In the genomic region with DNA sequence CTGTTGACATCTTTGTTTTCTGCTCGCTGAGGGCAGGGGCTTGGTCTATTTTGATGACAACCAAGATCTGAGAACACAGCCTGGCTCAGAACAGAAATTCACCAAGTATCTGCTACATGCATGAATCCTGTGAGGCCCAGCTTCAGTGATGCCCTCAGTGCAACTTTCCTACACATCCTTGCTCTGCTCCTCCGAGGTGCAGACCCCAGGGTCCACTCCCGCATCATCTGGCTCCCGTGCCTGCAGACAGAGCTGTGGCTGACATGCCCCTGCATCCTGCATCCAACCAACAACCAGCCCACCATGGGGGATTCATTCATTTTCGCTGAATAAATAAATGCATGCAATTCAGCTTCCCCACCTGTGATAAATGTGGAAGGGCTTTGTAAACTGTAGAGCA, we compare ENCODE assay signal across 25 cellular contexts.
"Had no signal": no experiment of that assay in that cellular context is flagged by ENCODE, and none has a peak within 500 bp of the region (broad histone marks: within the 10 kb centered on the region; RNA-seq: fewer than 3 reads in every experiment).

No MANE protein-coding gene starts in this region.

- H3K4me3 Mint-ChIP-seq: activated CD4-positive, alpha-beta T cell treated with anti-CD3 and anti-CD28 coated beads, Interleukin-2, amount 10 ng/mL, durations not matched to agents 24 days and 14 days; activated CD8-positive, alpha-beta T cell treated with anti-CD3 and anti-CD28 coated beads for 36 hours; activated naive CD4-positive, alpha-beta T cell treated with anti-CD3 and anti-CD28 coated beads, Interleukin-2, amount 10 ng/mL, durations not matched to agents 7 days and 5 days; activated naive CD8-positive, alpha-beta T cell treated with anti-CD3 and anti-CD28 coated beads, Interleukin-2, amount 10 ng/mL, durations not matched to agents 7 days and 5 days; activated T-helper 1 cell treated with anti-CD3 and anti-CD28 coated beads, Interleukin-12 subunit alpha, Interleukin-12 subunit beta, Interleukin-2, Interleukin-4 antibody, amounts not matched to agents 30 ng/mL and 10 ng/mL and 1 ng/mL, durations not matched to agents 14 hours and 24 hours and 36 hours; nephron progenitor cell; stimulated activated naive B cell treated with anti-CD40 and anti-IgM and Interleukin-4, amounts not matched to agents 10 μg/mL and 1 μg/mL and 100 μg/mL, for 72 hours had no signal

- H3K4me3 ChIP-seq: ascending aorta, gastrocnemius medialis, hepatocyte, right atrium auricular region, transverse colon had no signal

- H3K27me3 Mint-ChIP-seq: activated CD8-positive, alpha-beta T cell treated with anti-CD3 and anti-CD28 coated beads for 36 hours had no signal

- H3K4me1 Mint-ChIP-seq: activated CD4-positive, alpha-beta T cell treated with anti-CD3 and anti-CD28 coated beads, Interleukin-2, amount 10 ng/mL, durations not matched to agents 24 days and 14 days; activated naive CD4-positive, alpha-beta T cell treated with anti-CD3 and anti-CD28 coated beads, Interleukin-2, amount 10 ng/mL, durations not matched to agents 7 days and 5 days; activated naive CD8-positive, alpha-beta T cell treated with anti-CD3 and anti-CD28 coated beads, Interleukin-2, amount 10 ng/mL, durations not matched to agents 7 days and 5 days; naive B cell; stimulated activated naive B cell treated with anti-CD40 and anti-IgM and Interleukin-4, amounts not matched to agents 10 μg/mL and 1 μg/mL and 100 μg/mL, for 72 hours had no signal

- DNase-seq: activated CD4-positive, alpha-beta T cell treated with anti-CD3 and anti-CD28 coated beads, Interleukin-2, amount 10 ng/mL, durations not matched to agents 24 days and 14 days; activated CD4-positive, CD25-positive, alpha-beta regulatory T cell treated with anti-CD3 and anti-CD28 coated beads, Interleukin-2, amount 50 U/mL, for 72 hours; activated CD8-positive, alpha-beta T cell treated with anti-CD3 and anti-CD28 coated beads for 36 hours; activated effector memory CD4-positive, alpha-beta T cell treated with anti-CD3 and anti-CD28 coated beads, Interleukin-2, amount 50 U/mL, for 16 hours; activated naive CD4-positive, alpha-beta T cell treated with anti-CD3 and anti-CD28 coated beads, Interleukin-2, amount 10 ng/mL, durations not matched to agents 7 days and 5 days; activated naive CD8-positive, alpha-beta T cell treated with anti-CD3 and anti-CD28 coated beads, Interleukin-2, amount 10 ng/mL, durations not matched to agents 7 days and 5 days; activated T-cell treated with anti-CD3 and anti-CD28 coated beads, Interleukin-2, amount 50 U/mL, for 1 hour; cortex of kidney; gastrocnemius medialis; left cardiac atrium; left ventricle myocardium superior; naive B cell; nephron progenitor cell; nucleus accumbens; stimulated activated CD4-positive, alpha-beta T cell treated with anti-CD3 and anti-CD28 coated beads, Interleukin-15, amount 100 ng/mL, for 24 hours; stimulated activated naive B cell treated with anti-CD40 and anti-IgM and Interleukin-4, amounts not matched to agents 10 μg/mL and 1 μg/mL and 100 μg/mL, for 72 hours; T-helper 2 cell; transverse colon had no signal

- H3K36me3 ChIP-seq: ascending aorta, gastrocnemius medialis, right atrium auricular region, transverse colon had no signal

- H3K9me3 ChIP-seq: ascending aorta, gastrocnemius medialis, transverse colon had no signal

- H3K9me3 Mint-ChIP-seq: activated CD4-positive, alpha-beta T cell treated with anti-CD3 and anti-CD28 coated beads, Interleukin-2, amount 10 ng/mL, durations not matched to agents 24 days and 14 days; activated CD8-positive, alpha-beta T cell treated with anti-CD3 and anti-CD28 coated beads for 36 hours; activated naive CD4-positive, alpha-beta T cell treated with anti-CD3 and anti-CD28 coated beads, Interleukin-2, amount 10 ng/mL, durations not matched to agents 7 days and 5 days; activated naive CD8-positive, alpha-beta T cell treated with anti-CD3 and anti-CD28 coated beads, Interleukin-2, amount 10 ng/mL, durations not matched to agents 7 days and 5 days; activated T-helper 1 cell treated with anti-CD3 and anti-CD28 coated beads, Interleukin-12 subunit alpha, Interleukin-12 subunit beta, Interleukin-2, Interleukin-4 antibody, amounts not matched to agents 30 ng/mL and 10 ng/mL and 1 ng/mL, durations not matched to agents 14 hours and 24 hours and 36 hours; naive B cell; nephron progenitor cell; stimulated activated naive B cell treated with anti-CD40 and anti-IgM and Interleukin-4, amounts not matched to agents 10 μg/mL and 1 μg/mL and 100 μg/mL, for 72 hours had no signal

- H3K4me1 ChIP-seq: ascending aorta, gastrocnemius medialis, parathyroid adenoma, right atrium auricular region, transverse colon had no signal

- H3K27ac ChIP-seq: ascending aorta, epithelial cell of prostate, gastrocnemius medialis, hepatocyte, parathyroid adenoma, transverse colon had no signal

- H3K27ac Mint-ChIP-seq: activated CD4-positive, alpha-beta T cell treated with anti-CD3 and anti-CD28 coated beads, Interleukin-2, amount 10 ng/mL, durations not matched to agents 24 days and 14 days; activated CD8-positive, alpha-beta T cell treated with anti-CD3 and anti-CD28 coated beads for 36 hours; activated naive CD4-positive, alpha-beta T cell treated with anti-CD3 and anti-CD28 coated beads, Interleukin-2, amount 10 ng/mL, durations not matched to agents 7 days and 5 days; activated naive CD8-positive, alpha-beta T cell treated with anti-CD3 and anti-CD28 coated beads, Interleukin-2, amount 10 ng/mL, durations not matched to agents 7 days and 5 days; activated T-helper 1 cell treated with anti-CD3 and anti-CD28 coated beads, Interleukin-12 subunit alpha, Interleukin-12 subunit beta, Interleukin-2, Interleukin-4 antibody, amounts not matched to agents 30 ng/mL and 10 ng/mL and 1 ng/mL, durations not matched to agents 14 hours and 24 hours and 36 hours; naive B cell; nephron progenitor cell; stimulated activated naive B cell treated with anti-CD40 and anti-IgM and Interleukin-4, amounts not matched to agents 10 μg/mL and 1 μg/mL and 100 μg/mL, for 72 hours had no signal

- H3K27me3 ChIP-seq: ascending aorta, gastrocnemius medialis, hepatocyte, right atrium auricular region, transverse colon had no signal

- H3K36me3 Mint-ChIP-seq: activated naive CD4-positive, alpha-beta T cell treated with anti-CD3 and anti-CD28 coated beads, Interleukin-2, amount 10 ng/mL, durations not matched to agents 7 days and 5 days; activated naive CD8-positive, alpha-beta T cell treated with anti-CD3 and anti-CD28 coated beads, Interleukin-2, amount 10 ng/mL, durations not matched to agents 7 days and 5 days; brain; naive B cell; stimulated activated naive B cell treated with anti-CD40 and anti-IgM and Interleukin-4, amounts not matched to agents 10 μg/mL and 1 μg/mL and 100 μg/mL, for 72 hours had no signal
